ENCODE assay signal across 25 cellular contexts in the genomic region with DNA sequence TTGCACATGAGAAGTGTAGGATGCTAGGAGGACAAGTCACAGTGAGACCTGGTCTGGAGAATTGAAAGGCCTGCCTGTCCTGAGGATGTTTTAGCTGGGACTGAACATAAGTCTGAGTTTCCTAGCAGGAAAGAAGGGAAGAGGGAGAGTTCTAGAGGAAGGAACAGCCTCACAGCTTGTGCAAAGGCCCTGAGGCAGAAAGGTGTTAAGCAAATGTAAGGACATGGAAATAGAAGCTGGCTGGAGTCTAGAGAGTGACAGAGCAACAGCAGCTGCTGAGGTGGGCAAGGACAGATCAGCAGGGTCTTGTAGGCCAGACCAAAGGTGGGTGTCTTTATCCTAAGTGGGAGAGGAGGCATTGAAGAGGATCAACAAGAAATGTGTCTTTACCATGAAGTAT.
"Had no signal": no experiment of that assay in that cellular context is flagged by ENCODE, and none has a peak within 500 bp of the region (broad histone marks: within the 10 kb centered on the region; RNA-seq: fewer than 3 reads in every experiment).

No MANE protein-coding gene starts in this region.

- DNase-seq: naive thymus-derived CD4-positive, alpha-beta T cell; natural killer cell; occipital lobe; ovary; posterior cingulate gyrus; psoas muscle; right lobe of liver; sigmoid colon; small intestine; stimulated activated CD4-positive, alpha-beta T cell treated with anti-CD3 and anti-CD28 coated beads, Interleukin-15, amount 100 ng/mL, for 24 hours; stimulated activated CD4-positive, alpha-beta T cell treated with anti-CD3 and anti-CD28 coated beads, Interleukin-2, amount 100 ng/mL, for 24 hours; stimulated activated CD4-positive, alpha-beta T cell treated with anti-CD3 and anti-CD28 coated beads, Interleukin-2, amount 100 ng/mL, for 48 hours; stimulated activated CD4-positive, alpha-beta T cell treated with anti-CD3 and anti-CD28 coated beads, Interleukin-4, amount 100 ng/mL, for 24 hours; stimulated activated naive B cell treated with anti-CD40 and anti-IgM and Interleukin-4, amounts not matched to agents 10 μg/mL and 1 μg/mL and 100 μg/mL, for 72 hours; stimulated activated naive CD4-positive, alpha-beta T cell treated with Interleukin-2 at 50 U/mL for 16 hours; stomach; thyroid gland; trophoblast cell; upper lobe of left lung; uterus had no signal

- H3K27me3 ChIP-seq: neural progenitor cell, ovary, right lobe of liver, sigmoid colon, stomach, thyroid gland, tibial nerve, upper lobe of left lung, uterus had no signal

- H3K4me2 ChIP-seq: neural progenitor cell had no signal

- H3K27ac ChIP-seq: neural progenitor cell, ovary, parathyroid adenoma, psoas muscle, right lobe of liver, sigmoid colon, stomach, thoracic aorta, thyroid gland, tibial nerve, upper lobe of left lung, uterus had no signal

- FAIRE-seq: small intestine had no signal

- H3K4me1 ChIP-seq: neural progenitor cell, parathyroid adenoma, psoas muscle, sigmoid colon, upper lobe of left lung, uterus had no signal

- H3K36me3 ChIP-seq: neural progenitor cell, ovary, right lobe of liver, sigmoid colon, stomach, thoracic aorta, thyroid gland, tibial nerve, upper lobe of left lung, uterus had no signal

- H3K9ac ChIP-seq: neural progenitor cell, parathyroid adenoma had no signal

- H3K9me3 ChIP-seq: ovary, psoas muscle, right lobe of liver, sigmoid colon, stomach, thoracic aorta, thyroid gland, tibial nerve, upper lobe of left lung, uterus had no signal

- H3K4me3 ChIP-seq: neural progenitor cell, ovary, psoas muscle, right lobe of liver, sigmoid colon, stomach, thoracic aorta, thyroid gland, tibial nerve, upper lobe of left lung, uterus had no signal

- H3K79me2 ChIP-seq: parathyroid adenoma had no signal

- ATAC-seq: naive thymus-derived CD4-positive, alpha-beta T cell; natural killer cell; psoas muscle; right lobe of liver; stimulated activated effector memory CD8-positive, alpha-beta T cell treated with anti-CD3 and anti-CD28 coated beads, Interleukin-12 subunit alpha, Interleukin-12 subunit beta, amount 100 ng/mL, for 72 hours; stimulated activated naive B cell treated with anti-CD40 and anti-IgM and Interleukin-4, amounts not matched to agents 10 μg/mL and 1 μg/mL and 100 μg/mL, for 72 hours had no signal

- H2AFZ ChIP-seq: neural progenitor cell, parathyroid adenoma had no signal
